ENCODE assay signal across 10 cellular contexts in the genomic region with DNA sequence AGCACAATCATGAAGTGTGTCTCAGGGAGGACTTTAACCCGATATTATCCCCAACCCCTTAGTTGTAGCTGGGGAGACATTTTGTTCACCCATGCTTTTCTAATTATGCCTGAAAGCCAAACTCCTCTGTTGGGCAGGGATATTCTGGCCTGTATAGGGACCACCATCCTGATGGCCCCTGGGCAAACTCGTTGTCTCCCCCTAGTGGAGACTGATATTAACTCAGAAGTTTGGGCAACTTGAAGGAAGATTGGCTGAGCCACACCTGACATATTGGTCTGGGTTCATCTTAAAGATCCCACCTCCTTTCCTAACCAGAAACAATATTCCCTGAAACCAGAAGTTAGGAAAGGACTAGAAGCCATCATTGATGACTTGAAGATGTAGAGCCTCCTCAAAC. TPM values are rescaled to one million over a fixed set of nuclear protein-coding genes. Genes with fewer than 3 reads are reported as not detected.
DNase-seq lines count a peak whose midpoint lies in the region; ATAC-seq and TF ChIP-seq lines count a peak whose summit lies in the region.
"Had no signal": no experiment of that assay in that cellular context is flagged by ENCODE, and none has a peak within 500 bp of the region (broad histone marks: within the 10 kb centered on the region; RNA-seq: fewer than 3 reads in every experiment).

No MANE protein-coding gene starts in this region.

- H3F3A ChIP-seq in PC-3 (ENCODE audit: low read length, unreplicated experiment): no peaks in the 10 kb centered on the region

- no peaks in the 10 kb centered on the region for H3K9me2 ChIP-seq in PC-3 (replicated peaks; ENCODE audit: low read length)
- H3K9me2 ChIP-seq in hepatocyte (replicated peaks; ENCODE audit: insufficient read depth): no peaks in the 10 kb centered on the region

- H4K20me1 ChIP-seq in PC-3 (ENCODE audit: low read length) (no peaks in the 10 kb centered on the region), hepatocyte (ENCODE audit: insufficient read depth, poor library complexity, severe bottlenecking) (no peaks in the 10 kb centered on the region)

- H3K27ac Mint-ChIP-seq in Caco-2 (ENCODE audit: unreplicated experiment): no peak overlapping the region
- H3K27ac Mint-ChIP-seq in stimulated activated memory B cell treated with anti-CD40 and anti-IgM and Interleukin-4, amounts not matched to agents 10 μg/mL and 1 μg/mL and 100 μg/mL, for 72 hours: no peak overlapping the region

- TF ChIP-seq CTCF in Caco-2 (IDR thresholded peaks at IDR 0.05; ENCODE audit: insufficient read depth in 1 of 2, low read depth in 1 of 2, low read length in 1 of 2, severe bottlenecking in 1 of 2, unreplicated experiment in 1 of 2) (peak; percentile 27 to 60), PC-3 (conservative IDR thresholded peaks at IDR 0.05; ENCODE audit: low read depth, low read length) (peak; percentile 75), hepatocyte (IDR thresholded peaks at IDR 0.05; ENCODE audit: poor library complexity) (peak; percentile 22)

- ATAC-seq in GM19452 (IDR thresholded peaks at IDR 0.05; ENCODE audit: unreplicated experiment) (peak; percentile 56), PC-3 (no peak; the same call in 1 of the 2 replicates)
- no peak for ATAC-seq in stimulated activated memory B cell treated with anti-CD40 and anti-IgM and Interleukin-4, amounts not matched to agents 10 μg/mL and 1 μg/mL and 100 μg/mL, for 72 hours

- H3K4me1 ChIP-seq in Caco-2 (peaks cover 7% of the 10 kb centered on the region; the same call in 1 of the 2 replicates), PC-3 (ENCODE audit: insufficient read depth, low read length) (no peaks in the 10 kb centered on the region), hepatocyte (ENCODE audit: insufficient read depth) (no peaks in the 10 kb centered on the region)

- CTCF ChIA-PET in Caco-2 (lab: Charles Lee): no interaction called here
- CTCF ChIA-PET in PC-3 (lab: Charles Lee): no interaction called here

- WGBS in hepatocyte (ENCODE audit: low lambda C conversion rate, missing lambda C conversion rate): 75% methylated on average over 2 of the region's 2 CpGs

- H3K36me3 Mint-ChIP-seq in Caco-2 (ENCODE audit: insufficient read depth, unreplicated experiment): no peaks in the 10 kb centered on the region
- no peaks in the 10 kb centered on the region for H3K36me3 Mint-ChIP-seq in stimulated activated memory B cell treated with anti-CD40 and anti-IgM and Interleukin-4, amounts not matched to agents 10 μg/mL and 1 μg/mL and 100 μg/mL, for 72 hours

- H3K27ac ChIP-seq in PC-3 (ENCODE audit: low read length) (no peak overlapping the region), hepatocyte (no peak overlapping the region)

- intact Hi-C loops in Caco-2 (cut with micrococcal nuclease; ENCODE audit: unreplicated experiment): no loop called here
- intact Hi-C loops in PC-3 (cut with micrococcal nuclease): no loop called here

- H3K9me3 Mint-ChIP-seq in Caco-2 (ENCODE audit: unreplicated experiment): peaks cover 10% of the 10 kb centered on the region
- no peaks in the 10 kb centered on the region for H3K9me3 Mint-ChIP-seq in stimulated activated memory B cell treated with anti-CD40 and anti-IgM and Interleukin-4, amounts not matched to agents 10 μg/mL and 1 μg/mL and 100 μg/mL, for 72 hours

- H3K36me3 ChIP-seq in Caco-2 (ENCODE audit: control insufficient read depth, insufficient read depth, low read length) (no peaks in the 10 kb centered on the region), PC-3 (ENCODE audit: low read depth, low read length) (no peaks in the 10 kb centered on the region), hepatocyte (replicated peaks; ENCODE audit: insufficient read depth, low read depth) (no peaks in the 10 kb centered on the region)

- H3K27me3 ChIP-seq in Caco-2 (replicated peaks; ENCODE audit: control insufficient read depth, insufficient read depth, low read length): no peaks in the 10 kb centered on the region
- no peaks in the 10 kb centered on the region for H3K27me3 ChIP-seq in PC-3 (ENCODE audit: low read length)
- H3K27me3 ChIP-seq in hepatocyte: no peaks in the 10 kb centered on the region

- H3K4me3 Mint-ChIP-seq in Caco-2 (ENCODE audit: unreplicated experiment): no peak overlapping the region
- H3K4me3 Mint-ChIP-seq in stimulated activated memory B cell treated with anti-CD40 and anti-IgM and Interleukin-4, amounts not matched to agents 10 μg/mL and 1 μg/mL and 100 μg/mL, for 72 hours: no peak overlapping the region

- POLR2A ChIA-PET in Caco-2 (lab: Charles Lee) (no interaction called here), PC-3 (lab: Charles Lee; ENCODE audit: unreplicated experiment) (no interaction called here)

- peak in 1 of 2 experiments; percentile 29 for DNase-seq in Caco-2
- no peak for DNase-seq in PC-3
- DNase-seq in hepatocyte (ENCODE audit: low spot score): no peak
- no peak for DNase-seq in NCI-H524 treated with DMSO at 0.1 percent for 48 hours (lab: John Stamatoyannopoulos, UW)
- no peak for DNase-seq in retina
- no peak for DNase-seq in G401 (ENCODE audit: low spot score)
- DNase-seq: anterior cingulate cortex, HCEC 1CT had no signal

- H3K79me2 ChIP-seq in PC-3 (ENCODE audit: low read length): no peaks in the 10 kb centered on the region
- no peaks in the 10 kb centered on the region for H3K79me2 ChIP-seq in hepatocyte

- H3K4me2 ChIP-seq in PC-3 (ENCODE audit: low read length) (no peak overlapping the region), hepatocyte (no peak overlapping the region)

- no TSS peak for BruUV-seq in Caco-2 (replicated peaks; lab: Mats Ljungman, UMichigan)
- no TSS peak for BruUV-seq in PC-3 (replicated peaks; lab: Mats Ljungman, UMichigan)

- H2AFZ ChIP-seq in PC-3 (ENCODE audit: low read length) (no peak overlapping the region), hepatocyte (no peak overlapping the region)

- H3K4me3 ChIP-seq in Caco-2 (ENCODE audit: low read depth, low read length): no peak overlapping the region
- H3K4me3 ChIP-seq in PC-3 (ENCODE audit: low read length): no peak overlapping the region
- no peak overlapping the region for H3K4me3 ChIP-seq in hepatocyte

- in situ Hi-C loops in G401 (cut with HindIII; ENCODE audit: low sequenced_read_pairs): no loop called here

- no peak overlapping the region for H3K9ac ChIP-seq in PC-3 (ENCODE audit: low read length)

- no peaks in the 10 kb centered on the region for H3K9me3 ChIP-seq in Caco-2
- no peaks in the 10 kb centered on the region for H3K9me3 ChIP-seq in PC-3 (ENCODE audit: low read length)
- no peaks in the 10 kb centered on the region for H3K9me3 ChIP-seq in hepatocyte (ENCODE audit: low read depth)

- peaks cover 8% of the 10 kb centered on the region for H3K4me1 Mint-ChIP-seq in Caco-2 (ENCODE audit: low read depth, unreplicated experiment)
- H3K4me1 Mint-ChIP-seq in stimulated activated memory B cell treated with anti-CD40 and anti-IgM and Interleukin-4, amounts not matched to agents 10 μg/mL and 1 μg/mL and 100 μg/mL, for 72 hours: no peaks in the 10 kb centered on the region

- no peaks in the 10 kb centered on the region for H3K27me3 Mint-ChIP-seq in Caco-2 (ENCODE audit: insufficient read depth, unreplicated experiment)
- H3K27me3 Mint-ChIP-seq in stimulated activated memory B cell treated with anti-CD40 and anti-IgM and Interleukin-4, amounts not matched to agents 10 μg/mL and 1 μg/mL and 100 μg/mL, for 72 hours: no peaks in the 10 kb centered on the region

RNA-seq across cellular contexts. Expression of a gene that starts 42.3 kb away (rescaled TPM):
- total RNA-seq in Caco-2 (2022) (not detected in 2 replicates), PC-3 (2014; rRNA removed) (0.06 and 0.40 TPM in 2 replicates), hepatocyte (1.7 and 3.7 TPM in 2 replicates)
- 1.5 and 2.1 TPM in 2 replicates for polyA plus RNA-seq in hepatocyte
- total RNA-seq in G401 (2014; rRNA removed; shearing (Covaris generic)): 13.4 and 36.7 TPM in 2 replicates

Comparison
In these comparisons a context has a peak if more than half of its experiments do, and no peak if none do; other contexts are left out.
1. CTCF ChIP-seq: peak in every context shown above with its lines; median percentile 75 in PC-3; 44 in Caco-2; 22 in hepatocyte.